17 cellular contexts compared by ENCODE assay signal in the genomic region with DNA sequence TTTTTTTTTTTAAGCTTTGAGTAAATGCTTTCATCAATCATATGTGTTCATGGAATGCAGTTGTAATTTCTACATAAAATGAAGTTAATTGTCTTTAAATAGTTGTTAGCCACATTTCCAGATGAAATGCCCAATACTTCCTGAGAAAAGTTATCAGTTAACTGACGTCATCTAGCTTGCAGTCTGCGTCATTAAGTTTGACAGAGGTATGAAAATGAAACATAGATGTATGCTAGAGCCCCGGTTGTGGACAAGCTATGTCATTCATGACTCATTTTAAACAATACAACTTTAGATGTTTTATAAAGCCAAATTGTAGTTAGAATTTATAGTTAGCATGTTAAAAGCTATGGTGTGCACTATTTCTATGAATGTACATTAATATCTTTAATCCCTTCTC.
DNase-seq lines count a peak whose midpoint lies in the region; ATAC-seq and TF ChIP-seq lines count a peak whose summit lies in the region.
"Had no signal": no experiment of that assay in that cellular context is flagged by ENCODE, and none has a peak within 500 bp of the region (broad histone marks: within the 10 kb centered on the region; RNA-seq: fewer than 3 reads in every experiment).

No MANE protein-coding gene starts in this region.

- H3K9me3 ChIP-seq in osteoblast (ENCODE audit: low read depth, low read length): no peaks in the 10 kb centered on the region
- no peaks in the 10 kb centered on the region for H3K9me3 ChIP-seq in suprapubic skin
- H3K9me3 ChIP-seq: pancreas, stomach, vagina had no signal

- H3K36me3 ChIP-seq in osteoblast (ENCODE audit: insufficient read depth, low read length) (no peaks in the 10 kb centered on the region), suprapubic skin (no peaks in the 10 kb centered on the region)
- H3K36me3 ChIP-seq: left ventricle myocardium inferior, pancreas, stomach, vagina had no signal

- no peaks in the 10 kb centered on the region for H4K20me1 ChIP-seq in osteoblast (ENCODE audit: insufficient read depth, low read length)

- peaks cover 37% of the 10 kb centered on the region for H3K4me1 ChIP-seq in osteoblast (ENCODE audit: insufficient read depth, low read length)
- H3K4me1 ChIP-seq in suprapubic skin: no peaks in the 10 kb centered on the region

- TF ChIP-seq POLR2A in suprapubic skin (IDR thresholded peaks at IDR 0.05): no peak

- ATAC-seq in GM21360 (IDR thresholded peaks at IDR 0.05; ENCODE audit: unreplicated experiment): no peak
- ATAC-seq: pancreas, Right ventricle myocardium inferior had no signal

- no peak for TF ChIP-seq EP300 in suprapubic skin (IDR thresholded peaks at IDR 0.05)

- H3K27me3 ChIP-seq in osteoblast (ENCODE audit: insufficient read depth, low read length): no peaks in the 10 kb centered on the region
- no peaks in the 10 kb centered on the region for H3K27me3 ChIP-seq in suprapubic skin
- H3K27me3 ChIP-seq: pancreas, stomach, vagina had no signal

- H3K27ac ChIP-seq in osteoblast (ENCODE audit: low read depth, low read length) (peak overlapping the region; percentile 70), suprapubic skin (no peak overlapping the region)
- H3K27ac ChIP-seq: left ventricle myocardium inferior, pancreas, stomach, vagina had no signal

- H2AFZ ChIP-seq in osteoblast (ENCODE audit: low read length): no peak overlapping the region

- no peaks in the 10 kb centered on the region for H3K79me2 ChIP-seq in osteoblast (ENCODE audit: insufficient read depth, low read length)

- WGBS in suprapubic skin: 73% methylated on average over 3 of the region's 3 CpGs

- no peak overlapping the region for H3K4me2 ChIP-seq in osteoblast (ENCODE audit: insufficient read depth, low read length)

- DNase-seq in ELR (ENCODE audit: low read depth) (peak; percentile 73), OCI-M1 (lab: John Stamatoyannopoulos, UW) (peak; percentile 36), choroid plexus epithelial cell (ENCODE audit: low read depth) (peak; percentile 74), osteoblast (ENCODE audit: insufficient read length, low spot score, missing footprints) (peak; percentile 32), SKM-1 treated with dmso at 0.1 percent for 144 hours (lab: John Stamatoyannopoulos, UW; ENCODE audit: unreplicated experiment) (no peak), suprapubic skin (ENCODE audit: low spot score in 2 of 2) (no peak)
- DNase-seq: activated CD4-positive, alpha-beta T cell treated with anti-CD3 and anti-CD28 coated beads for 4 hours; activated naive CD8-positive, alpha-beta T cell treated with anti-CD3 and anti-CD28 coated beads for 36 hours; CD4-positive, CD25-positive, alpha-beta regulatory T cell; hypothalamus; left ventricle myocardium inferior; pancreas; stimulated activated CD4-positive, alpha-beta T cell treated with anti-CD3 and anti-CD28 coated beads, Interleukin-12 subunit alpha, Interleukin-12 subunit beta, amount 100 ng/mL, for 4 hours; stomach had no signal

- H3K4me3 ChIP-seq in choroid plexus epithelial cell (ENCODE audit: low read depth, low read length) (no peak overlapping the region), osteoblast (ENCODE audit: insufficient read depth, low read length) (no peak overlapping the region), suprapubic skin (no peak overlapping the region)
- H3K4me3 ChIP-seq: left ventricle myocardium inferior, pancreas, stomach, vagina had no signal

- TF ChIP-seq CTCF in choroid plexus epithelial cell (conservative IDR thresholded peaks at IDR 0.05; ENCODE audit: low read depth, low read length) (no peak), osteoblast (IDR thresholded peaks at IDR 0.05; ENCODE audit: extremely low read depth, low read depth, low read length) (no peak), suprapubic skin (IDR thresholded peaks at IDR 0.05) (no peak)

Comparison
In these comparisons a context has a peak if more than half of its experiments do, and no peak if none do; other contexts are left out.
1. DNase-seq: peak in ELR (single experiment), OCI-M1 (single experiment), choroid plexus epithelial cell (single experiment) and osteoblast (single experiment); none in SKM-1 treated with dmso at 0.1 percent for 144 hours (single experiment) and suprapubic skin (0 of 2).